8 cellular contexts compared by ENCODE assay signal in genomic region chr6:42563697-42564495, GRCh38. TPM values are rescaled to one million over a fixed set of nuclear protein-coding genes. Genes with fewer than 3 reads are reported as not detected.
DNase-seq lines count a peak whose midpoint lies in the region; ATAC-seq and TF ChIP-seq lines count a peak whose summit lies in the region.

Gene UBR2, plus strand, starts transcription at chr6:42564029. Its CDS starts 291 bp downstream, at chr6:42564320.

- H3K4me1 Mint-ChIP-seq in endothelial cell (ENCODE audit: unreplicated experiment) (peaks cover 16% of the 10 kb centered on the region), mesothelial cell of epicardium (peaks cover 12% of the 10 kb centered on the region)

- TF ChIP-seq CTCF in OCI-LY3 (IDR thresholded peaks at IDR 0.05; ENCODE audit: low read depth, low read length) (peak; percentile 51), endothelial cell (IDR thresholded peaks at IDR 0.05; ENCODE audit: unreplicated experiment) (peak; percentile 52), mesothelial cell of epicardium (IDR thresholded peaks at IDR 0.05; ENCODE audit: unreplicated experiment) (no peak)

- peaks cover 14% of the 10 kb centered on the region for H3K36me3 ChIP-seq in OCI-LY3 (replicated peaks; ENCODE audit: low read depth, low read length)

- H3K9me3 ChIP-seq in OCI-LY3 (ENCODE audit: insufficient read depth, low read length) = no peaks in the 10 kb centered on the region

- peak; percentile 88 for ATAC-seq in GM21515 (IDR thresholded peaks at IDR 0.05; ENCODE audit: unreplicated experiment)

- H3K9me3 Mint-ChIP-seq in endothelial cell (ENCODE audit: unreplicated experiment) = no peaks in the 10 kb centered on the region
- H3K9me3 Mint-ChIP-seq in mesothelial cell of epicardium = no peaks in the 10 kb centered on the region

- H3K9ac ChIP-seq in OCI-LY3 (ENCODE audit: low read length) = peak within 1 kb of the TSS; percentile 95

- H3K4me2 ChIP-seq in OCI-LY3 (ENCODE audit: low read length) = peak within 1 kb of the TSS; percentile 96

- no peaks in the 10 kb centered on the region for H3K27me3 Mint-ChIP-seq in endothelial cell (ENCODE audit: unreplicated experiment)
- H3K27me3 Mint-ChIP-seq in mesothelial cell of epicardium (ENCODE audit: low read depth) = no peaks in the 10 kb centered on the region

- H3K4me1 ChIP-seq in OCI-LY3 (ENCODE audit: low read length) = peaks cover 23% of the 10 kb centered on the region

- H3K27ac ChIP-seq in OCI-LY3 (ENCODE audit: low read length) = peak within 1 kb of the TSS; percentile 73

- peak within 1 kb of the TSS; percentile 94 for H3K27ac Mint-ChIP-seq in endothelial cell (ENCODE audit: unreplicated experiment)
- peak within 1 kb of the TSS; percentile 94 for H3K27ac Mint-ChIP-seq in mesothelial cell of epicardium

- peaks cover 51% of the 10 kb centered on the region for H3K79me2 ChIP-seq in OCI-LY3 (ENCODE audit: low read length)

- peak within 1 kb of the TSS; percentile 82 for H3K4me3 ChIP-seq in OCI-LY3 (ENCODE audit: low read length)

- peak within 1 kb of the TSS; percentile 92 for H2AFZ ChIP-seq in OCI-LY3 (ENCODE audit: low read depth, low read length)

- H3K36me3 Mint-ChIP-seq in endothelial cell (ENCODE audit: low read depth, unreplicated experiment) = peaks cover 4% of the 10 kb centered on the region
- peaks cover 6% of the 10 kb centered on the region for H3K36me3 Mint-ChIP-seq in mesothelial cell of epicardium

- no peaks in the 10 kb centered on the region for H3K27me3 ChIP-seq in OCI-LY3 (ENCODE audit: low read depth, low read length)

- DNase-seq in DMS 273 treated with DMSO at 0.1 percent for 48 hours (lab: John Stamatoyannopoulos, UW) = peak; percentile 98
- peak; percentile 81 for DNase-seq in HuH-7 (ENCODE audit: low spot score)
- peak; percentile 91 for DNase-seq in activated CD8-positive, alpha-beta memory T cell treated with anti-CD3 and anti-CD28 coated beads, Interleukin-2, amount 50 U/mL, for 48 hours
- peak; percentile 92 for DNase-seq in endothelial cell (ENCODE audit: low spot score)
- DNase-seq in mesothelial cell of epicardium (ENCODE audit: low spot score in 2 of 2, unreplicated experiment in 2 of 2) = peak; percentile 83 to 89
- DNase-seq in stimulated activated CD8-positive, alpha-beta memory T cell treated with anti-CD3 and anti-CD28 coated beads, Interleukin-15, amount 100 ng/mL, for 48 hours (ENCODE audit: low read depth in 2 of 2) = peak; percentile 88 to 90

- H4K20me1 ChIP-seq in OCI-LY3 (ENCODE audit: insufficient read depth, low read length) = no peaks in the 10 kb centered on the region

- H3K4me3 Mint-ChIP-seq in endothelial cell (ENCODE audit: unreplicated experiment) (peak within 1 kb of the TSS; percentile 99), mesothelial cell of epicardium (peak within 1 kb of the TSS; percentile 88)

RNA-seq across cellular contexts. Expression of gene UBR2, which starts in this region (rescaled TPM):
- total RNA-seq in endothelial cell (ENCODE audit: unreplicated experiment) = 21.6 TPM
- 26.8 to 28.4 TPM (median 28.2 TPM) in 3 replicates for total RNA-seq in mesothelial cell of epicardium

Comparison
In these comparisons a context has a peak if more than half of its experiments do, and no peak if none do; other contexts are left out.
1. Peak in every context shown above with its lines: DNase-seq, ATAC-seq, H3K4me3 ChIP-seq and H3K27ac ChIP-seq.